ENCODE assay signal across 8 cellular contexts in the genomic region with DNA sequence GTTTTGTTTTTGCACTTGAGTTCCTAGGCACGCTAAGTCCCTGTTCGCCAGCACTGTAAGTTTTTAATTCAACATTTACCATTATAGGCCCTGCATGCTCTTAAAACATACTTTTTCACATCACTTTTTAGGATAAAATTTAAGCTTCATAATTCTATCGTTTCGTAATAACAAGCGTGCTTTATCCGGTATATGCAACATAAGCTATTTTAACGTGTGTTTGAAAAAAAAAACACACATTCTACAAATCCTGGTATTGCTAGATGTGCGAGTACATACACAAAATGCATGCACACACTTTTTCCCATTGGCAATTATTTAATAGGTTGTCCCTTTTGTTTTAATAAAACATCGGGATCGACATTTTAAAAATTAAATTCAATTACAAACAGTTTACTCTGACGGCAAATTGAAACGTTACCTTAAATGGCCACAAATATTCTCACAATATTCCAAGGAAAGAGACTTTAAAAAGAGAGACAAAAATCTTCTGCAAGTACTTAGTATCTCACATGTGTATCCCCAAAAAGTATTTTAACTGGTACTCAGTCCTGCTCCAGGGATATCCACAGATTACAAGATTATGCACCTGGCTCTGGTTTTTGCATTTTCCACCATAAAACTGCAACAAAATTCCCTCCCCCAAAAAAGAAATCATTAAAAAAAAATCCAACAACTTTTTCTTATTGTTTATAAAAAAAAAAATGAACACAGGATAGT. TPM values are rescaled to one million over a fixed set of nuclear protein-coding genes. Genes with fewer than 3 reads are reported as not detected.
DNase-seq lines count a peak whose midpoint lies in the region; FAIRE-seq and TF ChIP-seq lines count a peak whose summit lies in the region.

No MANE protein-coding gene starts in this region.

- DNase-seq in activated T-cell treated with anti-CD3 and anti-CD28 coated beads, Interleukin-2, amount 50 U/mL, for 24 hours: no peak
- no peak for DNase-seq in activated T-cell treated with anti-CD3 and anti-CD28 coated beads for 4 hours
- peak; percentile 48 for DNase-seq in RPMI8226
- peak; percentile 64 to 66 for DNase-seq in erythroblast (lab: John Stamatoyannopoulos, UW)
- DNase-seq in neural progenitor cell (ENCODE audit: low spot score): no peak
- no peak for DNase-seq in posterior cingulate gyrus
- no peak for DNase-seq in occipital lobe (lab: John Stamatoyannopoulos, UW)
- DNase-seq in HTR-8/SVneo (ENCODE audit: insufficient read length, low spot score): no peak

- peaks cover 28% of the 10 kb centered on the region for H3K4me1 Mint-ChIP-seq in activated T-cell treated with anti-CD3 and anti-CD28 coated beads, Interleukin-2, amount 50 U/mL, for 24 hours (ENCODE audit: low read depth)
- H3K4me1 Mint-ChIP-seq in neural progenitor cell: peaks cover 24% of the 10 kb centered on the region

- peaks cover 21% of the 10 kb centered on the region for H3K4me1 ChIP-seq in neural progenitor cell

- no peaks in the 10 kb centered on the region for H3K27me3 ChIP-seq in neural progenitor cell

- no peak for FAIRE-seq in HTR-8/SVneo (lab: Jason Lieb, UNC)

- H3K9me3 Mint-ChIP-seq in activated T-cell treated with anti-CD3 and anti-CD28 coated beads, Interleukin-2, amount 50 U/mL, for 24 hours: no peaks in the 10 kb centered on the region
- H3K9me3 Mint-ChIP-seq in neural progenitor cell: no peaks in the 10 kb centered on the region

- peak overlapping the region; percentile 71 for H3K4me3 Mint-ChIP-seq in activated T-cell treated with anti-CD3 and anti-CD28 coated beads, Interleukin-2, amount 50 U/mL, for 24 hours
- H3K4me3 Mint-ChIP-seq in neural progenitor cell: peak overlapping the region; percentile 94

- no peak overlapping the region for H2AFZ ChIP-seq in neural progenitor cell (replicated peaks)

- no peaks in the 10 kb centered on the region for H3K36me3 ChIP-seq in neural progenitor cell

- H3K27ac Mint-ChIP-seq in activated T-cell treated with anti-CD3 and anti-CD28 coated beads, Interleukin-2, amount 50 U/mL, for 24 hours: no peak overlapping the region
- peak overlapping the region; percentile 92 for H3K27ac Mint-ChIP-seq in neural progenitor cell

- no peaks in the 10 kb centered on the region for H3K9me3 ChIP-seq in neural progenitor cell (ENCODE audit: low read depth)

- no peak for TF ChIP-seq CTCF in neural progenitor cell (IDR thresholded peaks at IDR 0.05)

- H3K27me3 Mint-ChIP-seq in activated T-cell treated with anti-CD3 and anti-CD28 coated beads, Interleukin-2, amount 50 U/mL, for 24 hours: peaks cover 62% of the 10 kb centered on the region
- H3K27me3 Mint-ChIP-seq in neural progenitor cell (ENCODE audit: insufficient read depth, low read depth): no peaks in the 10 kb centered on the region

- no peaks in the 10 kb centered on the region for H4K20me1 ChIP-seq in neural progenitor cell (ENCODE audit: low read depth)

- peaks cover 30% of the 10 kb centered on the region for H3F3A ChIP-seq in neural progenitor cell (ENCODE audit: low read depth)

- H3K9ac ChIP-seq in neural progenitor cell: peak overlapping the region; percentile 71

- intact Hi-C loops in posterior cingulate gyrus (cut with DNase I): loop anchor here (2.0 to 5.0 kb wide), 6 partner anchors 167 to 357 kb away; no protein-coding TSS in a partner anchor

- peaks cover 3% of the 10 kb centered on the region for H3K36me3 Mint-ChIP-seq in activated T-cell treated with anti-CD3 and anti-CD28 coated beads, Interleukin-2, amount 50 U/mL, for 24 hours (ENCODE audit: low read depth)
- H3K36me3 Mint-ChIP-seq in neural progenitor cell: peaks cover 9% of the 10 kb centered on the region

- no peak for TF ChIP-seq POLR2A in erythroblast (IDR thresholded peaks at IDR 0.05; ENCODE audit: low read length)

- peak overlapping the region; percentile 83 for H3K4me2 ChIP-seq in neural progenitor cell

- H3K4me3 ChIP-seq in neural progenitor cell: peak overlapping the region; percentile 90

- peaks cover 54% of the 10 kb centered on the region for H3K79me2 ChIP-seq in neural progenitor cell (ENCODE audit: low read depth)

- peak overlapping the region; percentile 85 for H3K27ac ChIP-seq in neural progenitor cell

RNA-seq across cellular contexts. Expression of gene TCF4, which starts 1.0 kb away (rescaled TPM):
- 111 and 161 TPM in 2 replicates for total RNA-seq in neural progenitor cell (ENCODE audit: low replicate concordance)
- total RNA-seq in occipital lobe: 1,429 TPM

Comparison
In these comparisons a context has a peak if more than half of its experiments do, and no peak if none do; other contexts are left out.
1. DNase-seq: peak in RPMI8226 (single experiment) and erythroblast (2 of 2); none in activated T-cell treated with anti-CD3 and anti-CD28 coated beads, Interleukin-2, amount 50 U/mL, for 24 hours (single experiment), activated T-cell treated with anti-CD3 and anti-CD28 coated beads for 4 hours (single experiment), neural progenitor cell (single experiment), posterior cingulate gyrus (0 of 10), occipital lobe (single experiment) and HTR-8/SVneo (single experiment).